ENCODE assay signal across 20 cellular contexts in genomic region chr18:57003342-57003741, GRCh38.
"Had no signal": no experiment of that assay in that cellular context is flagged by ENCODE, and none has a peak within 500 bp of the region (broad histone marks: within the 10 kb centered on the region; RNA-seq: fewer than 3 reads in every experiment).

No MANE protein-coding gene starts in this region.

- H3K4me1 ChIP-seq: breast epithelium had no signal

- H3K36me3 ChIP-seq: ascending aorta, breast epithelium, left lung, transverse colon had no signal

- H3K9me3 ChIP-seq: ascending aorta, breast epithelium, left lung, transverse colon had no signal

- DNase-seq: activated CD4-positive, alpha-beta T cell treated with anti-CD3 and anti-CD28 coated beads for 48 hours; activated CD8-positive, alpha-beta memory T cell treated with anti-CD3 and anti-CD28 coated beads, Interleukin-2, amount 50 U/mL, for 48 hours; activated CD8-positive, alpha-beta T cell treated with anti-CD3 and anti-CD28 coated beads, Interleukin-2, amount 10 ng/mL, durations not matched to agents 7 days and 5 days; activated gamma-delta T cell treated with Interleukin-2 at 50 U/mL for 16 hours; activated T-cell treated with anti-CD3 and anti-CD28 coated beads, Interleukin-2, amount 50 U/mL, for 72 hours; dorsolateral prefrontal cortex; endodermal cell; erythroblast; islet precursor cell; left lung; nephron progenitor cell; occipital lobe; stimulated activated CD4-positive, alpha-beta T cell treated with anti-CD3 and anti-CD28 coated beads, Interleukin-4, amount 100 ng/mL, for 24 hours; stimulated activated naive CD4-positive, alpha-beta T cell; T-helper 2 cell; transverse colon had no signal

- H3K9me3 Mint-ChIP-seq: activated T-cell treated with anti-CD3 and anti-CD28 coated beads, Interleukin-2, amount 50 U/mL, for 72 hours; endodermal cell; nephron progenitor cell; WTC11 had no signal

- H3K27ac Mint-ChIP-seq: activated CD8-positive, alpha-beta T cell treated with anti-CD3 and anti-CD28 coated beads, Interleukin-2, amount 10 ng/mL, durations not matched to agents 7 days and 5 days; endodermal cell; WTC11 had no signal

- H3K27ac ChIP-seq: breast epithelium, dorsolateral prefrontal cortex had no signal

- H3K4me3 ChIP-seq: ascending aorta, breast epithelium, dorsolateral prefrontal cortex, left lung, skin epidermis, transverse colon had no signal

- ATAC-seq: activated CD8-positive, alpha-beta T cell treated with anti-CD3 and anti-CD28 coated beads, Interleukin-2, amount 10 ng/mL, durations not matched to agents 7 days and 5 days; activated T-cell treated with anti-CD3 and anti-CD28 coated beads, Interleukin-2, amount 50 U/mL, for 72 hours; WTC11 had no signal

- H3K36me3 Mint-ChIP-seq: WTC11 had no signal

- H3K27me3 ChIP-seq: ascending aorta, breast epithelium, dorsolateral prefrontal cortex, left lung, transverse colon had no signal

- H3K4me3 Mint-ChIP-seq: activated CD8-positive, alpha-beta T cell treated with anti-CD3 and anti-CD28 coated beads, Interleukin-2, amount 10 ng/mL, durations not matched to agents 7 days and 5 days; endodermal cell; nephron progenitor cell; WTC11 had no signal

- H3K4me1 Mint-ChIP-seq: nephron progenitor cell had no signal
